In the genomic region with DNA sequence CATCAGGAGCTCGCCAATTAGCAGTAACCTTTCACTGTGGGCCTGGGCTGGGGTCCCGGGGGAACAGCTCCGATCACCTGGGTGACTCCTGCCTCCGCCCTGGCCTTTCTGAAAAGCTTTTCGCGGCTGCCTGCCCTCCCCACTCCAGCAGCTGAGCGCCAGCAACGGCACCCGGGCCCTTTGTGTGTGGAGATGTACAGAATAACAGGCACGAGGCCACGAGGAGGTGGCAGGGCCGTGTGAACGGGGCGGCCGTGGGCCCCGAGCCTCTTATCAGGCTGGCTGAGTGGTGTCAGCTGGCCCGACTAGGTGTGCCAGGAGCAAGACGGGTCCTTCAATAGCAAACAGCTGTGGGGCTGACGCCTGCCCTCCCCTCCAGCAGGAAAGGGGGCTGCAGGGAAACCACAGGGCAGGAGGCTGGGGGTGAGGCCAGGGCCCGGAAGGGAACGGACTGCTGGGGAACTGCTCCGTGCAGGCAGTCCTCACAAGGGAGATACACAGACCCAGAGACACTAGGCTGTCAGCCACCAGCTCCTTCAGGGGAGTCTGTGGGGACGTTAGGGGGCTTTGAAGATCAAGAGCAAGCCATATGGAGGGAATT, we compare ENCODE assay signal across 10 cellular contexts. TPM values are rescaled to one million over a fixed set of nuclear protein-coding genes. Genes with fewer than 3 reads are reported as not detected.
DNase-seq lines count a peak whose midpoint lies in the region; ATAC-seq, FAIRE-seq and TF ChIP-seq lines count a peak whose summit lies in the region.
"Had no signal": no experiment of that assay in that cellular context is flagged by ENCODE, and none has a peak within 500 bp of the region (broad histone marks: within the 10 kb centered on the region; RNA-seq: fewer than 3 reads in every experiment).

No MANE protein-coding gene starts in this region.

- H3K9me2 ChIP-seq in neural cell (ENCODE audit: insufficient read depth, low read length), result no peaks in the 10 kb centered on the region

- H3K36me3 ChIP-seq in DND-41 (ENCODE audit: insufficient read depth, low read length), result peaks cover 35% of the 10 kb centered on the region
- H3K36me3 ChIP-seq in astrocyte (ENCODE audit: insufficient read depth, low read length), result no peaks in the 10 kb centered on the region
- H3K36me3 ChIP-seq in neural cell (ENCODE audit: insufficient read depth, low read length), result no peaks in the 10 kb centered on the region
- H3K36me3 ChIP-seq: neutrophil had no signal

- H3K27ac ChIP-seq in DND-41 (ENCODE audit: low read length), result peak overlapping the region; percentile 58
- no peak overlapping the region for H3K27ac ChIP-seq in astrocyte (ENCODE audit: low read depth, low read length)
- peak overlapping the region; percentile 42 for H3K27ac ChIP-seq in neural cell (ENCODE audit: low read length)
- H3K27ac ChIP-seq in foreskin keratinocyte, result no peak overlapping the region
- H3K27ac ChIP-seq: neutrophil had no signal

- no peak overlapping the region for H3K4me3 ChIP-seq in DND-41 (ENCODE audit: low read depth in 1 of 2, low read length in 2 of 2)
- H3K4me3 ChIP-seq in astrocyte (ENCODE audit: insufficient read depth, low read depth, low read length), result no peak overlapping the region
- no peak overlapping the region for H3K4me3 ChIP-seq in neural cell (ENCODE audit: low read length)

- H3K27me3 Mint-ChIP-seq in astrocyte (ENCODE audit: low read depth, unreplicated experiment), result peaks cover 34% of the 10 kb centered on the region
- H3K27me3 Mint-ChIP-seq in progenitor cell of endocrine pancreas, result peaks cover 58% of the 10 kb centered on the region

- no peaks in the 10 kb centered on the region for H3K27me3 ChIP-seq in DND-41 (ENCODE audit: insufficient read depth, low read length, poor library complexity)
- peaks cover 3% of the 10 kb centered on the region for H3K27me3 ChIP-seq in astrocyte (ENCODE audit: insufficient read depth, low read length)
- H3K27me3 ChIP-seq in neural cell (ENCODE audit: insufficient read depth, low read depth, low read length), result no peaks in the 10 kb centered on the region
- peaks cover 51% of the 10 kb centered on the region for H3K27me3 ChIP-seq in foreskin keratinocyte

- TF ChIP-seq RAD21 in neural cell (conservative IDR thresholded peaks at IDR 0.05), result no peak

- H3K9ac ChIP-seq in DND-41 (ENCODE audit: low read depth, low read length), result no peak overlapping the region
- no peak overlapping the region for H3K9ac ChIP-seq in astrocyte (ENCODE audit: low read length)
- H3K9ac ChIP-seq in neural cell (ENCODE audit: low read length), result peak overlapping the region; percentile 53

- H4K20me1 ChIP-seq in DND-41 (ENCODE audit: insufficient read depth, low read length), result peaks cover 4% of the 10 kb centered on the region; the same call in 1 of the 2 replicates
- peaks cover 10% of the 10 kb centered on the region for H4K20me1 ChIP-seq in astrocyte (ENCODE audit: insufficient read depth, low read length)
- H4K20me1 ChIP-seq in neural cell (ENCODE audit: insufficient read depth), result no peaks in the 10 kb centered on the region

- TF ChIP-seq CTCF in DND-41 (IDR thresholded peaks at IDR 0.05; ENCODE audit: borderline replicate concordance, extremely low read depth, low read length, poor library complexity, severe bottlenecking), result no peak
- TF ChIP-seq CTCF in astrocyte (IDR thresholded peaks at IDR 0.05; ENCODE audit: insufficient read depth, low read depth, low read length), result no peak
- no peak for TF ChIP-seq CTCF in neural cell (IDR thresholded peaks at IDR 0.05; ENCODE audit: poor library complexity, severe bottlenecking)
- no peak for TF ChIP-seq CTCF in progenitor cell of endocrine pancreas (IDR thresholded peaks at IDR 0.05; ENCODE audit: unreplicated experiment)
- TF ChIP-seq CTCF in foreskin keratinocyte (conservative IDR thresholded peaks at IDR 0.05), result no peak

- peaks cover 13% of the 10 kb centered on the region for H3K36me3 Mint-ChIP-seq in astrocyte (ENCODE audit: low read depth, unreplicated experiment)
- H3K36me3 Mint-ChIP-seq in progenitor cell of endocrine pancreas (ENCODE audit: insufficient read depth), result no peaks in the 10 kb centered on the region

- peaks cover 38% of the 10 kb centered on the region for H3K79me2 ChIP-seq in DND-41 (ENCODE audit: insufficient read depth, low read length)
- H3K79me2 ChIP-seq in astrocyte (ENCODE audit: insufficient read depth, low read length), result no peaks in the 10 kb centered on the region
- H3K79me2 ChIP-seq in neural cell (replicated peaks; ENCODE audit: insufficient read depth, low read length), result peaks cover 4% of the 10 kb centered on the region

- H3K27ac Mint-ChIP-seq in astrocyte (ENCODE audit: unreplicated experiment) (no peak overlapping the region), progenitor cell of endocrine pancreas (no peak overlapping the region)

- H2AFZ ChIP-seq in DND-41 (ENCODE audit: low read depth, low read length) (no peak overlapping the region), astrocyte (ENCODE audit: low read depth, low read length) (peak overlapping the region; percentile 34), neural cell (ENCODE audit: low read depth, low read length) (no peak overlapping the region)

- peaks cover 23% of the 10 kb centered on the region for H3K4me1 ChIP-seq in DND-41 (ENCODE audit: insufficient read depth, low read length)
- peaks cover 5% of the 10 kb centered on the region for H3K4me1 ChIP-seq in astrocyte (ENCODE audit: insufficient read depth, low read length)
- H3K4me1 ChIP-seq in foreskin keratinocyte, result no peaks in the 10 kb centered on the region

- ATAC-seq in DND-41 (ENCODE audit: insufficient read depth, low read depth) (peak; percentile 82), foreskin keratinocyte (no peak)

- no peaks in the 10 kb centered on the region for H3K9me3 Mint-ChIP-seq in astrocyte (ENCODE audit: unreplicated experiment)
- H3K9me3 Mint-ChIP-seq in progenitor cell of endocrine pancreas (ENCODE audit: low read depth), result no peaks in the 10 kb centered on the region

- H3K4me3 Mint-ChIP-seq in astrocyte (ENCODE audit: unreplicated experiment) (no peak overlapping the region), progenitor cell of endocrine pancreas (ENCODE audit: low read depth) (no peak overlapping the region)

- no peaks in the 10 kb centered on the region for H3K9me3 ChIP-seq in DND-41 (ENCODE audit: insufficient read depth, low read length, severe bottlenecking)
- no peaks in the 10 kb centered on the region for H3K9me3 ChIP-seq in astrocyte (ENCODE audit: insufficient read depth, low read depth, low read length)
- H3K9me3 ChIP-seq in neural cell (ENCODE audit: low read length), result no peaks in the 10 kb centered on the region
- H3K9me3 ChIP-seq: neutrophil had no signal

- no peak for TF ChIP-seq EP300 in neural cell (conservative IDR thresholded peaks at IDR 0.05; ENCODE audit: poor library complexity, severe bottlenecking)

- H3F3A ChIP-seq in neural cell (ENCODE audit: insufficient read depth, low read length, poor library complexity, severe bottlenecking), result no peaks in the 10 kb centered on the region

- no peak for FAIRE-seq in astrocyte (lab: Jason Lieb, UNC)
- FAIRE-seq: frontal cortex had no signal

- H3K4me2 ChIP-seq in DND-41 (ENCODE audit: insufficient read depth, low read length) (no peak overlapping the region), astrocyte (ENCODE audit: low read length) (no peak overlapping the region), neural cell (ENCODE audit: low read length) (no peak overlapping the region)

- peaks cover 5% of the 10 kb centered on the region for H3K4me1 Mint-ChIP-seq in astrocyte (ENCODE audit: low read depth, unreplicated experiment)
- peaks cover 9% of the 10 kb centered on the region for H3K4me1 Mint-ChIP-seq in progenitor cell of endocrine pancreas (ENCODE audit: low read depth)

- peak; percentile 80 for DNase-seq in DND-41
- peak; percentile 53 for DNase-seq in NCI-H187 treated with DMSO at 0.1 percent for 48 hours (lab: John Stamatoyannopoulos, UW)
- DNase-seq in astrocyte (ENCODE audit: low read depth), result no peak
- no peak for DNase-seq in NOMO-1 (lab: John Stamatoyannopoulos, UW; ENCODE audit: unreplicated experiment in 2 of 2)
- no peak for DNase-seq in progenitor cell of endocrine pancreas (ENCODE audit: low spot score, unreplicated experiment)
- no peak for DNase-seq in foreskin keratinocyte
- DNase-seq: GOT3 had no signal

TF ChIP-seq in neural cell, 6 proteins besides CTCF, POLR2A, EP300 and RAD21:
- TF ChIP-seq TAF1 (IDR thresholded peaks at IDR 0.05; ENCODE audit: low read depth) (no peak), MXI1 (conservative IDR thresholded peaks at IDR 0.05; ENCODE audit: poor library complexity, severe bottlenecking) (no peak), SMC3 (conservative IDR thresholded peaks at IDR 0.05; ENCODE audit: poor library complexity) (no peak), EZH2 (IDR thresholded peaks at IDR 0.05; ENCODE audit: borderline replicate concordance, insufficient read depth, low read length, poor library complexity, severe bottlenecking) (no peak), POLR2AphosphoS5 (IDR thresholded peaks at IDR 0.05) (no peak)
- TF ChIP-seq, protein P1, sequence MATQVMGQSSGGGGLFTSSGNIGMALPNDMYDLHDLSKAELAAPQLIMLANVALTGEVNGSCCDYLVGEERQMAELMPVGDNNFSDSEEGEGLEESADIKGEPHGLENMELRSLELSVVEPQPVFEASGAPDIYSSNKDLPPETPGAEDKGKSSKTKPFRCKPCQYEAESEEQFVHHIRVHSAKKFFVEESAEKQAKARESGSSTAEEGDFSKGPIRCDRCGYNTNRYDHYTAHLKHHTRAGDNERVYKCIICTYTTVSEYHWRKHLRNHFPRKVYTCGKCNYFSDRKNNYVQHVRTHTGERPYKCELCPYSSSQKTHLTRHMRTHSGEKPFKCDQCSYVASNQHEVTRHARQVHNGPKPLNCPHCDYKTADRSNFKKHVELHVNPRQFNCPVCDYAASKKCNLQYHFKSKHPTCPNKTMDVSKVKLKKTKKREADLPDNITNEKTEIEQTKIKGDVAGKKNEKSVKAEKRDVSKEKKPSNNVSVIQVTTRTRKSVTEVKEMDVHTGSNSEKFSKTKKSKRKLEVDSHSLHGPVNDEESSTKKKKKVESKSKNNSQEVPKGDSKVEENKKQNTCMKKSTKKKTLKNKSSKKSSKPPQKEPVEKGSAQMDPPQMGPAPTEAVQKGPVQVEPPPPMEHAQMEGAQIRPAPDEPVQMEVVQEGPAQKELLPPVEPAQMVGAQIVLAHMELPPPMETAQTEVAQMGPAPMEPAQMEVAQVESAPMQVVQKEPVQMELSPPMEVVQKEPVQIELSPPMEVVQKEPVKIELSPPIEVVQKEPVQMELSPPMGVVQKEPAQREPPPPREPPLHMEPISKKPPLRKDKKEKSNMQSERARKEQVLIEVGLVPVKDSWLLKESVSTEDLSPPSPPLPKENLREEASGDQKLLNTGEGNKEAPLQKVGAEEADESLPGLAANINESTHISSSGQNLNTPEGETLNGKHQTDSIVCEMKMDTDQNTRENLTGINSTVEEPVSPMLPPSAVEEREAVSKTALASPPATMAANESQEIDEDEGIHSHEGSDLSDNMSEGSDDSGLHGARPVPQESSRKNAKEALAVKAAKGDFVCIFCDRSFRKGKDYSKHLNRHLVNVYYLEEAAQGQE (IDR thresholded peaks at IDR 0.05; ENCODE audit: borderline replicate concordance), result no peak

RNA-seq across cellular contexts. Expression of a gene that starts 56.7 kb away (rescaled TPM):
- total RNA-seq in astrocyte (35.5 and 43.0 TPM in 2 replicates), progenitor cell of endocrine pancreas (89.7 and 90.4 TPM in 2 replicates), foreskin keratinocyte (1.5 and 1.7 TPM in 2 replicates)
- polyA plus RNA-seq in neural cell (20.4 and 27.2 TPM in 2 replicates), foreskin keratinocyte (0.67 and 1.4 TPM in 2 replicates)
- 39.7 and 54.6 TPM in 2 replicates for polyA minus RNA-seq in neural cell

Comparison
In these comparisons a context has a peak if more than half of its experiments do, and no peak if none do; other contexts are left out.
1. DNase-seq: peak in DND-41 (single experiment) and NCI-H187 treated with DMSO at 0.1 percent for 48 hours (single experiment); none in astrocyte (single experiment), NOMO-1 (0 of 2), progenitor cell of endocrine pancreas (single experiment) and foreskin keratinocyte (0 of 2).
2. H3K27ac ChIP-seq: peak in DND-41 (single experiment) and neural cell (single experiment); none in astrocyte (single experiment) and foreskin keratinocyte (single experiment).
3. RNA of a gene that starts 56.7 kb away (total RNA-seq): 89.7 to 90.4 TPM in progenitor cell of endocrine pancreas and 35.5 to 43.0 TPM in astrocyte; 1.5 to 1.7 TPM in foreskin keratinocyte; every median in the first group is over 10 times any median in the second.